10 cellular contexts compared by ENCODE assay signal in genomic region chr7:129906700-129907099, GRCh38. TPM values are rescaled to one million over a fixed set of nuclear protein-coding genes. Genes with fewer than 3 reads are reported as not detected.
DNase-seq lines count a peak whose midpoint lies in the region; ATAC-seq and TF ChIP-seq lines count a peak whose summit lies in the region.
"Had no signal": no experiment of that assay in that cellular context is flagged by ENCODE, and none has a peak within 500 bp of the region (broad histone marks: within the 10 kb centered on the region; RNA-seq: fewer than 3 reads in every experiment).

No MANE protein-coding gene starts in this region.

- CTCF ChIA-PET in Calu3 (lab: Charles Lee): interaction anchor here (0.6 to 1.3 kb wide), 12 partner anchors 10 to 243 kb away, joined by 3 to 10 read pairs (median 5); no protein-coding TSS in a partner anchor

- H3K27me3 ChIP-seq in foreskin keratinocyte (no peaks in the 10 kb centered on the region), neural progenitor cell (no peaks in the 10 kb centered on the region)

- peaks cover 17% of the 10 kb centered on the region for H3F3A ChIP-seq in neural progenitor cell (ENCODE audit: low read depth)

- H3K27ac ChIP-seq in foreskin keratinocyte (no peak overlapping the region), neural progenitor cell (peak overlapping the region; percentile 32)

- no peaks in the 10 kb centered on the region for H3K9me3 ChIP-seq in T-helper 17 cell (ENCODE audit: control insufficient read depth, low read length, poor library complexity, severe bottlenecking)
- no peaks in the 10 kb centered on the region for H3K9me3 ChIP-seq in neural progenitor cell (ENCODE audit: low read depth)

- H4K20me1 ChIP-seq in neural progenitor cell (ENCODE audit: low read depth): peaks cover 91% of the 10 kb centered on the region

- H3K4me1 ChIP-seq in foreskin keratinocyte (peaks cover 24% of the 10 kb centered on the region), neural progenitor cell (peaks cover 26% of the 10 kb centered on the region)

- H2AFZ ChIP-seq in neural progenitor cell (replicated peaks): no peak overlapping the region

- H3K4me3 Mint-ChIP-seq in Calu3 (ENCODE audit: low read depth, unreplicated experiment) (peak overlapping the region; percentile 60), T-helper 17 cell (peak overlapping the region; percentile 75), neural progenitor cell (no peak overlapping the region)

- H3K36me3 Mint-ChIP-seq in Calu3 (ENCODE audit: insufficient read depth, unreplicated experiment): peaks cover 43% of the 10 kb centered on the region
- peaks cover 7% of the 10 kb centered on the region for H3K36me3 Mint-ChIP-seq in T-helper 17 cell (ENCODE audit: low read depth)
- peaks cover 36% of the 10 kb centered on the region for H3K36me3 Mint-ChIP-seq in neural progenitor cell

- intact Hi-C loops in Calu3 (cut with micrococcal nuclease; ENCODE audit: unreplicated experiment): loop anchor here (2.0 kb wide), 2 partner anchors 42 to 102 kb away; no protein-coding TSS in a partner anchor

- H3K4me3 ChIP-seq in neural progenitor cell: no peak overlapping the region

- H3K9me3 Mint-ChIP-seq in Calu3 (ENCODE audit: low read depth, unreplicated experiment) (peaks cover 3% of the 10 kb centered on the region), neural progenitor cell (peaks cover 2% of the 10 kb centered on the region)

- ATAC-seq in T-helper 17 cell: peak; percentile 75
- peak; percentile 24 for ATAC-seq in foreskin keratinocyte
- ATAC-seq in GM21423 (IDR thresholded peaks at IDR 0.05; ENCODE audit: unreplicated experiment): no peak

- H3K27ac Mint-ChIP-seq in Calu3 (ENCODE audit: unreplicated experiment) (peak overlapping the region; percentile 73), T-helper 17 cell (peak overlapping the region; percentile 44), neural progenitor cell (no peak overlapping the region)

- H3K4me1 Mint-ChIP-seq in Calu3 (ENCODE audit: low read depth, unreplicated experiment) (peaks cover 79% of the 10 kb centered on the region), T-helper 17 cell (peaks cover 63% of the 10 kb centered on the region), neural progenitor cell (peaks cover 19% of the 10 kb centered on the region)

- TF ChIP-seq CTCF in Calu3 (IDR thresholded peaks at IDR 0.05; ENCODE audit: unreplicated experiment): no peak
- TF ChIP-seq CTCF in foreskin keratinocyte (conservative IDR thresholded peaks at IDR 0.05): no peak
- no peak for TF ChIP-seq CTCF in neural progenitor cell (IDR thresholded peaks at IDR 0.05)

- peak; percentile 55 for DNase-seq in Calu3
- no peak for DNase-seq in T-helper 17 cell
- no peak for DNase-seq in foreskin keratinocyte
- no peak for DNase-seq in neural progenitor cell (ENCODE audit: low spot score)
- no peak for DNase-seq in stimulated activated CD4-positive, alpha-beta T cell treated with anti-CD3 and anti-CD28 coated beads, Interleukin-4, amount 100 ng/mL, for 4 hours
- DNase-seq in RPMI8226: no peak
- DNase-seq in SK-N-DZ (ENCODE audit: low spot score): no peak
- DNase-seq: DMS79 treated with DMSO at 0.1 percent for 48 hours, NCI-H1436 treated with DMSO at 0.1 percent for 48 hours had no signal

- H3K9ac ChIP-seq in neural progenitor cell: no peak overlapping the region

- H3K4me2 ChIP-seq in neural progenitor cell: no peak overlapping the region

- H3K79me2 ChIP-seq in neural progenitor cell (ENCODE audit: low read depth): peaks cover 100% of the 10 kb centered on the region

- H3K36me3 ChIP-seq in neural progenitor cell: no peaks in the 10 kb centered on the region

- BruUV-seq in Calu3 (replicated peaks; lab: Mats Ljungman, UMichigan): no TSS peak

- no peaks in the 10 kb centered on the region for H3K27me3 Mint-ChIP-seq in Calu3 (ENCODE audit: unreplicated experiment)
- H3K27me3 Mint-ChIP-seq in T-helper 17 cell: no peaks in the 10 kb centered on the region
- peaks cover 6% of the 10 kb centered on the region for H3K27me3 Mint-ChIP-seq in neural progenitor cell (ENCODE audit: insufficient read depth, low read depth)

RNA-seq across cellular contexts. Expression of gene UBE2H, which starts 46.1 kb away (rescaled TPM):
- total RNA-seq in Calu3 (2022) (103 and 115 TPM in 2 replicates), T-helper 17 cell (10 to 100 TPM; 77.9 to 84.2 TPM), foreskin keratinocyte (50.2 and 55.0 TPM in 2 replicates), neural progenitor cell (ENCODE audit: low replicate concordance) (84.1 and 114 TPM in 2 replicates)
- 27.3 and 27.5 TPM in 2 replicates for polyA plus RNA-seq in foreskin keratinocyte
- polyA plus RNA-seq in SK-N-DZ (2014; cell fraction: cytosol; rRNA removed): 15.9 and 17.9 TPM in 2 replicates
- 10.5 and 12.6 TPM in 2 replicates for polyA plus RNA-seq in SK-N-DZ (2014; cell fraction: nucleus; rRNA removed)
